Comparison of ENCODE assay signal across 11 cellular contexts in genomic region chr1:4509206-4509605, GRCh38.
"Had no signal": no experiment of that assay in that cellular context is flagged by ENCODE, and none has a peak within 500 bp of the region (broad histone marks: within the 10 kb centered on the region; RNA-seq: fewer than 3 reads in every experiment).

No MANE protein-coding gene starts in this region.

- FAIRE-seq: H1, H54, HepG2 had no signal

- H3K4me2 ChIP-seq: GM23338, KMS-11 had no signal

- H3K4me3 Mint-ChIP-seq: GM23338, HFFc6, IgD-negative memory B cell had no signal

- H3K36me3 Mint-ChIP-seq: IgD-negative memory B cell had no signal

- H3K4me3 ChIP-seq: GM23338, HAP-1 had no signal

- H3K36me3 ChIP-seq: HAP-1 had no signal

- H3K4me1 ChIP-seq: HAP-1 had no signal

- ATAC-seq: GM23338, HCT116, HepG2 had no signal

- H3K4me1 Mint-ChIP-seq: GM23338 had no signal

- DNase-seq: HFFc6, KBM-7 had no signal

- H3K9ac ChIP-seq: KMS-11 had no signal

- H3K9me3 ChIP-seq: HAP-1 had no signal

- H2AFZ ChIP-seq: GM23338 had no signal

- H3K27ac Mint-ChIP-seq: GM23338, HFFc6, IgD-negative memory B cell had no signal

- H3K27ac ChIP-seq: HL-60, KMS-11 had no signal
